In genomic region chr9:93298498-93299417, GRCh38 we compare ENCODE assay signal across 1 cellular context.
A peak's percentile ranks its signal among the peaks of the same experiment; 100 is the strongest.
TF ChIP-seq lines count a peak whose summit lies in the region.

No MANE protein-coding gene starts in this region.

TF ChIP-seq in HepG2, 621 proteins besides CTCF, POLR2A, EP300 and RAD21 (continued from another document and continues in another):
- TF ChIP-seq NFAT5 (CRISPR knock-in tag; IDR thresholded peaks at IDR 0.05) (0 out of 2 replicates have a peak, but pooled peaks have one; percentile 21), SRSF1 (optimal IDR thresholded peaks at IDR 0.05; ENCODE audit: low read depth, low read length) (no peak), KLF6 (CRISPR knock-in tag; IDR thresholded peaks at IDR 0.05) (peak; percentile 32; the same call in 1 of the 2 replicates), FOXP1 (IDR thresholded peaks at IDR 0.05) (no peak), FOXP1 (CRISPR knock-in tag; IDR thresholded peaks at IDR 0.05) (peak; percentile 37; the same call in 1 of the 2 replicates), NR1H2 (CRISPR knock-in tag; IDR thresholded peaks at IDR 0.05; ENCODE audit: borderline replicate concordance, low read depth) (no peak), SSRP1 (CRISPR knock-in tag; IDR thresholded peaks at IDR 0.05) (peak; percentile 83), ZNF766 (CRISPR knock-in tag; IDR thresholded peaks at IDR 0.05; ENCODE audit: borderline replicate concordance) (no peak; the same call in 1 of the 2 replicates), CHD2 (IDR thresholded peaks at IDR 0.05; ENCODE audit: low read depth, low read length) (no peak), ZFY (CRISPR knock-in tag; IDR thresholded peaks at IDR 0.05) (peak; percentile 62), TBX2 (CRISPR knock-in tag; IDR thresholded peaks at IDR 0.05; ENCODE audit: borderline replicate concordance) (peak; percentile 14; the same call in 1 of the 2 replicates), SP1 (IDR thresholded peaks at IDR 0.05) (no peak), SP1 (CRISPR knock-in tag; IDR thresholded peaks at IDR 0.05) (no peak; the same call in 1 of the 2 replicates), MXD4 (CRISPR knock-in tag; IDR thresholded peaks at IDR 0.05) (0 out of 2 replicates have a peak, but pooled peaks have one; percentile 83), RNF2 (conservative IDR thresholded peaks at IDR 0.05; ENCODE audit: low read depth) (no peak), DZIP1 (CRISPR knock-in tag; IDR thresholded peaks at IDR 0.05) (peak; percentile 81; the same call in 1 of the 2 replicates), HOXA3 (CRISPR knock-in tag; IDR thresholded peaks at IDR 0.05) (no peak), ZNF530 (CRISPR knock-in tag; IDR thresholded peaks at IDR 0.05; ENCODE audit: low read depth) (no peak), DRAP1 (CRISPR knock-in tag; IDR thresholded peaks at IDR 0.05) (peak; percentile 38; the same call in 1 of the 2 replicates), MED8 (CRISPR knock-in tag; IDR thresholded peaks at IDR 0.05; ENCODE audit: insufficient replicate concordance) (no peak), ZNF33B (CRISPR knock-in tag; IDR thresholded peaks at IDR 0.05) (no peak), MLX (CRISPR knock-in tag; IDR thresholded peaks at IDR 0.05) (peak; percentile 71), ZNF7 (CRISPR knock-in tag; IDR thresholded peaks at IDR 0.05) (no peak), ATF2 (CRISPR knock-in tag; IDR thresholded peaks at IDR 0.05) (no peak), ZBTB40 (IDR thresholded peaks at IDR 0.05) (no peak), ZBTB40 (CRISPR knock-in tag; IDR thresholded peaks at IDR 0.05) (peak; percentile 45), RFXAP (CRISPR knock-in tag; IDR thresholded peaks at IDR 0.05; ENCODE audit: borderline replicate concordance) (0 out of 2 replicates have a peak, but pooled peaks have one; percentile 49), ZNF513 (CRISPR knock-in tag; conservative IDR thresholded peaks at IDR 0.05) (no peak), ZNF317 (CRISPR knock-in tag; IDR thresholded peaks at IDR 0.05) (no peak; the same call in 1 of the 2 replicates), RELA (CRISPR knock-in tag; IDR thresholded peaks at IDR 0.05) (no peak; the same call in 1 of the 2 replicates), ARNTL (CRISPR knock-in tag; IDR thresholded peaks at IDR 0.05) (0 out of 2 replicates have a peak, but pooled peaks have one; percentile 42), HOXA9 (CRISPR knock-in tag; IDR thresholded peaks at IDR 0.05; ENCODE audit: borderline replicate concordance) (peak; percentile 77; the same call in 1 of the 2 replicates), KDM6A (CRISPR knock-in tag; IDR thresholded peaks at IDR 0.05; ENCODE audit: low read depth) (no peak), ZNF546 (CRISPR knock-in tag; conservative IDR thresholded peaks at IDR 0.05) (peak; percentile 90; the same call in 1 of the 2 replicates), NPAS2 (CRISPR knock-in tag; IDR thresholded peaks at IDR 0.05; ENCODE audit: borderline replicate concordance) (no peak), MXD1 (CRISPR knock-in tag; IDR thresholded peaks at IDR 0.05) (peak; percentile 67), AKAP8 (CRISPR knock-in tag; IDR thresholded peaks at IDR 0.05) (peak; percentile 14), GTF3A (CRISPR knock-in tag; conservative IDR thresholded peaks at IDR 0.05) (no peak; the same call in 1 of the 2 replicates)
